20 cellular contexts compared by ENCODE assay signal in the genomic region with DNA sequence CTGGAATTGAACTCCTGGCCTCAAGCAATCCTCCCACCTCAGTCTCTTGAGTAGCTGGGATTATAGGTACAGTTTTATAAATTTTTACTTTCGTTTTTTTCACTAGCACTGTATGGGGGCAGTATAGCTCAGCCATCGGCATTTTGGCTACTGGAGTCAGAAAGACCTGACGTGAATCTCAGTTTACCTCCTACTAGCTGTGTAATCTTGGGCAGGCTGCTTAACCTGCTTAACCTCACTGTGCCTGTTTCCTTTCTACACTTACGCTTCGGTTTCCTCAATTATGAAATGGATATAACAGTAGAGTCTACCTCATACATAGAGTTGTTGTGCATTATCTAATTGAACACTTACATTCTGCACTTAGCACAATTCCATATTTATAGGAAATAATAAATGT. TPM values are rescaled to one million over a fixed set of nuclear protein-coding genes. Genes with fewer than 3 reads are reported as not detected.
DNase-seq lines count a peak whose midpoint lies in the region; ATAC-seq and TF ChIP-seq lines count a peak whose summit lies in the region.
"Had no signal": no experiment of that assay in that cellular context is flagged by ENCODE, and none has a peak within 500 bp of the region (broad histone marks: within the 10 kb centered on the region; RNA-seq: fewer than 3 reads in every experiment).

No MANE protein-coding gene starts in this region.

- CTCF ChIA-PET in CD4-positive, alpha-beta memory T cell (lab: Charles Lee; ENCODE audit: partially characterized antibody), result interaction anchor here (0.7 to 5.3 kb wide), 11 partner anchors 9 to 392 kb away, joined by 3 to 44 read pairs (median 8); a partner anchor contains a TSS
- CTCF ChIA-PET in mammary epithelial cell (lab: Charles Lee; ENCODE audit: low non-redundant PET), result interaction anchor here (0.6 kb wide), 1 partner anchor 13 kb away, joined by 4 read pairs; no protein-coding TSS in a partner anchor

- peak overlapping the region; percentile 33 for H3K27ac ChIP-seq in CD4-positive, alpha-beta memory T cell (ENCODE audit: low read depth, low read length)
- H3K27ac ChIP-seq in mammary epithelial cell (ENCODE audit: insufficient read depth, low read depth, low read length) (peak overlapping the region; percentile 19), tibial artery (no peak overlapping the region)
- H3K27ac ChIP-seq: GM23248, hepatocyte had no signal

- H3K4me2 ChIP-seq in mammary epithelial cell (ENCODE audit: insufficient read depth, low read depth, low read length), result no peak overlapping the region
- H3K4me2 ChIP-seq: hepatocyte had no signal

- intact Hi-C loops in CD4-positive, alpha-beta memory T cell (cut with micrococcal nuclease), result no loop called here
- intact Hi-C loops in mammary epithelial cell (cut with micrococcal nuclease), result no loop called here
- intact Hi-C loops in tibial artery (cut with DNase I; ENCODE audit: low total_unique reads), result no loop called here

- dilution Hi-C loops in mammary epithelial cell (cut with HindIII; ENCODE audit: low sequenced_read_pairs), result no loop called here

- no peak overlapping the region for H3K4me3 ChIP-seq in CD4-positive, alpha-beta memory T cell (ENCODE audit: low read length in 2 of 2)
- H3K4me3 ChIP-seq in mammary epithelial cell (replicated peaks in 1 of 3; ENCODE audit: insufficient read depth in 1 of 3, low read depth in 2 of 3, low read length in 3 of 3), result no peak overlapping the region
- H3K4me3 ChIP-seq in tibial artery, result no peak overlapping the region
- H3K4me3 ChIP-seq: GM23248, hepatocyte, K562 had no signal

- DNase-seq in CD4-positive, alpha-beta memory T cell, result no peak
- DNase-seq in OCI-M1 (lab: John Stamatoyannopoulos, UW) (peak; percentile 6), mammary epithelial cell (no peak), nucleus accumbens (lab: John Stamatoyannopoulos, UW) (no peak), tibial artery (no peak)
- peak in 1 of 10 donors; percentile 26 for DNase-seq in naive thymus-derived CD8-positive, alpha-beta T cell
- DNase-seq: AML-193; cortex of kidney; DMS 273 treated with DMSO at 0.1 percent for 48 hours; GF-D8; GM23248; NCI-H1417; occipital lobe; right cardiac atrium; stimulated activated CD4-positive, alpha-beta T cell treated with anti-CD3 and anti-CD28 coated beads, Interleukin-1b, Interleukin-23, amount 100 ng/mL, for 48 hours had no signal

- 87% methylated on average over 5 of the region's 5 CpGs for WGBS in mammary epithelial cell (ENCODE audit: low coverage, missing lambda C conversion rate)

- peak overlapping the region; percentile 15 to 89 (median 74) for H3K27ac Mint-ChIP-seq in CD4-positive, alpha-beta memory T cell
- H3K27ac Mint-ChIP-seq in naive thymus-derived CD8-positive, alpha-beta T cell, result peak overlapping the region; percentile 3 to 89 (median 78)
- H3K27ac Mint-ChIP-seq: mesothelial cell of epicardium had no signal

- no peaks in the 10 kb centered on the region for H3K9me3 Mint-ChIP-seq in CD4-positive, alpha-beta memory T cell
- no peaks in the 10 kb centered on the region for H3K9me3 Mint-ChIP-seq in naive thymus-derived CD8-positive, alpha-beta T cell
- H3K9me3 Mint-ChIP-seq: mesothelial cell of epicardium had no signal

- POLR2A ChIA-PET in CD4-positive, alpha-beta memory T cell (lab: Charles Lee; ENCODE audit: partially characterized antibody), result interaction anchor here (1.1 to 2.6 kb wide), 4 partner anchors 10 to 67 kb away, joined by 3 to 25 read pairs (median 5); a partner anchor contains a TSS
- POLR2A ChIA-PET in naive thymus-derived CD8-positive, alpha-beta T cell (lab: Charles Lee), result interaction anchor here (0.7 to 4.2 kb wide), 7 partner anchors 9 to 220 kb away, joined by 3 to 27 read pairs (median 6); a partner anchor contains a TSS

- no peaks in the 10 kb centered on the region for H3K9me3 ChIP-seq in CD4-positive, alpha-beta memory T cell (ENCODE audit: control insufficient read depth in 1 of 2, low read length in 2 of 2)
- H3K9me3 ChIP-seq in mammary epithelial cell (replicated peaks; ENCODE audit: insufficient read depth, low read length) (no peaks in the 10 kb centered on the region), tibial artery (no peaks in the 10 kb centered on the region)

- no peak for TF ChIP-seq CTCF in mammary epithelial cell (conservative IDR thresholded peaks at IDR 0.05 in 1 of 2, IDR thresholded peaks at IDR 0.05 in 1 of 2; ENCODE audit: extremely low read depth in 1 of 2, insufficient read depth in 1 of 2, low read depth in 1 of 2, low read length in 2 of 2)
- TF ChIP-seq CTCF in tibial artery (IDR thresholded peaks at IDR 0.05), result no peak

- H3K27me3 Mint-ChIP-seq in CD4-positive, alpha-beta memory T cell, result no peaks in the 10 kb centered on the region
- H3K27me3 Mint-ChIP-seq in naive thymus-derived CD8-positive, alpha-beta T cell, result no peaks in the 10 kb centered on the region

- H3K36me3 Mint-ChIP-seq in CD4-positive, alpha-beta memory T cell, result peaks cover 52 to 72% of the 10 kb centered on the region in 2 donors
- peaks cover 5 to 66% (median 37%) of the 10 kb centered on the region in 3 donors for H3K36me3 Mint-ChIP-seq in naive thymus-derived CD8-positive, alpha-beta T cell

- peaks cover 43% of the 10 kb centered on the region for H3K36me3 ChIP-seq in CD4-positive, alpha-beta memory T cell (ENCODE audit: insufficient read depth, low read length)
- H3K36me3 ChIP-seq in mammary epithelial cell (ENCODE audit: insufficient read depth, low read length), result peaks cover 26% of the 10 kb centered on the region
- H3K36me3 ChIP-seq in tibial artery, result peaks cover 26 to 54% (median 31%) of the 10 kb centered on the region in 3 donors

- in situ Hi-C loops in mammary epithelial cell (cut with MboI; ENCODE audit: low sequenced_read_pairs in 2 of 2), result no loop called here

- no peak overlapping the region for H2AFZ ChIP-seq in mammary epithelial cell (ENCODE audit: low read depth, low read length)
- H2AFZ ChIP-seq: GM23248, hepatocyte had no signal

- H3K4me1 Mint-ChIP-seq in CD4-positive, alpha-beta memory T cell, result peaks cover 28 to 65% (median 43%) of the 10 kb centered on the region in 4 donors
- H3K4me1 Mint-ChIP-seq in naive thymus-derived CD8-positive, alpha-beta T cell, result peaks cover 22 to 56% (median 54%) of the 10 kb centered on the region in 4 donors

- ATAC-seq in naive thymus-derived CD8-positive, alpha-beta T cell, result peak; percentile 76 to 77
- no peak for ATAC-seq in GM19351 (IDR thresholded peaks at IDR 0.05; ENCODE audit: unreplicated experiment)
- ATAC-seq: K562, right cardiac atrium, Right ventricle myocardium inferior had no signal

- H3K27me3 ChIP-seq in CD4-positive, alpha-beta memory T cell (ENCODE audit: insufficient read depth, low read length), result no peaks in the 10 kb centered on the region
- no peaks in the 10 kb centered on the region for H3K27me3 ChIP-seq in mammary epithelial cell (ENCODE audit: insufficient read depth, low read length)
- H3K27me3 ChIP-seq in tibial artery, result no peaks in the 10 kb centered on the region
- H3K27me3 ChIP-seq: hepatocyte had no signal

- no peaks in the 10 kb centered on the region for H4K20me1 ChIP-seq in mammary epithelial cell (ENCODE audit: insufficient read depth, low read length)

- peaks cover 53% of the 10 kb centered on the region for H3K4me1 ChIP-seq in CD4-positive, alpha-beta memory T cell (ENCODE audit: insufficient read depth, low read length)
- peaks cover 28% of the 10 kb centered on the region for H3K4me1 ChIP-seq in mammary epithelial cell (ENCODE audit: insufficient read depth, low read length)
- peaks cover 0 to 17% (median 8%) of the 10 kb centered on the region in 4 donors for H3K4me1 ChIP-seq in tibial artery

- H3K79me2 ChIP-seq in mammary epithelial cell (ENCODE audit: insufficient read depth, low read length), result no peaks in the 10 kb centered on the region
- H3K79me2 ChIP-seq: hepatocyte had no signal

- H3K4me3 Mint-ChIP-seq in CD4-positive, alpha-beta memory T cell, result peak overlapping the region; percentile 12 to 73 (median 44)
- peak overlapping the region; percentile 35 to 76 (median 62) for H3K4me3 Mint-ChIP-seq in naive thymus-derived CD8-positive, alpha-beta T cell
- H3K4me3 Mint-ChIP-seq: mesothelial cell of epicardium had no signal

- H3K9ac ChIP-seq in mammary epithelial cell (ENCODE audit: insufficient read depth, low read length), result no peak overlapping the region
- H3K9ac ChIP-seq: GM23248 had no signal

- BruUV-seq in mammary epithelial cell (replicated peaks; lab: Mats Ljungman, UMichigan), result no TSS peak

RNA-seq across cellular contexts. Expression of a gene that starts 16.7 kb away (rescaled TPM):
- total RNA-seq in CD4-positive, alpha-beta memory T cell, result 10 to 100 TPM; 30.4 to 31.6 TPM
- polyA plus RNA-seq in CD4-positive, alpha-beta memory T cell, result 100 to 1,000 TPM; 111 TPM
- total RNA-seq in mammary epithelial cell, result 10 to 100 TPM; 42.6 to 65.0 TPM
- 50.1 TPM for polyA plus RNA-seq in mammary epithelial cell
- 25.7 TPM for polyA minus RNA-seq in mammary epithelial cell
- 10 to 100 TPM; 41.8 to 41.9 TPM for total RNA-seq in naive thymus-derived CD8-positive, alpha-beta T cell
- polyA plus RNA-seq in naive thymus-derived CD8-positive, alpha-beta T cell, result 100 to 1,000 TPM in 1 of 3 donors, 10 to 100 TPM in 2; 89.3 to 103 (median 94.8) TPM

RNA-seq across cellular contexts. Expression of a gene that starts 45.9 kb away (rescaled TPM):
- total RNA-seq in CD4-positive, alpha-beta memory T cell, result 10 to 100 TPM; 16.9 to 17.5 TPM
- under 1 TPM; 0.39 to 0.77 TPM for polyA plus RNA-seq in CD4-positive, alpha-beta memory T cell
- 100 to 1,000 TPM in 1 of 2 donors, 10 to 100 TPM in 1; 72.2 to 116 TPM for total RNA-seq in mammary epithelial cell
- 35.3 TPM for polyA plus RNA-seq in mammary epithelial cell
- polyA minus RNA-seq in mammary epithelial cell, result 112 TPM
- 10 to 100 TPM; 21.5 to 22.4 TPM for total RNA-seq in naive thymus-derived CD8-positive, alpha-beta T cell
- polyA plus RNA-seq in naive thymus-derived CD8-positive, alpha-beta T cell, result under 1 TPM; 0.09 to 0.50 (median 0.29) TPM

Comparison
In these comparisons a context has a peak if more than half of its experiments do, and no peak if none do; other contexts are left out.
1. H3K27ac ChIP-seq: peak in CD4-positive, alpha-beta memory T cell (single experiment) and mammary epithelial cell (single experiment); none in tibial artery (0 of 2).